Comparison of ENCODE assay signal across 12 cellular contexts in the genomic region with DNA sequence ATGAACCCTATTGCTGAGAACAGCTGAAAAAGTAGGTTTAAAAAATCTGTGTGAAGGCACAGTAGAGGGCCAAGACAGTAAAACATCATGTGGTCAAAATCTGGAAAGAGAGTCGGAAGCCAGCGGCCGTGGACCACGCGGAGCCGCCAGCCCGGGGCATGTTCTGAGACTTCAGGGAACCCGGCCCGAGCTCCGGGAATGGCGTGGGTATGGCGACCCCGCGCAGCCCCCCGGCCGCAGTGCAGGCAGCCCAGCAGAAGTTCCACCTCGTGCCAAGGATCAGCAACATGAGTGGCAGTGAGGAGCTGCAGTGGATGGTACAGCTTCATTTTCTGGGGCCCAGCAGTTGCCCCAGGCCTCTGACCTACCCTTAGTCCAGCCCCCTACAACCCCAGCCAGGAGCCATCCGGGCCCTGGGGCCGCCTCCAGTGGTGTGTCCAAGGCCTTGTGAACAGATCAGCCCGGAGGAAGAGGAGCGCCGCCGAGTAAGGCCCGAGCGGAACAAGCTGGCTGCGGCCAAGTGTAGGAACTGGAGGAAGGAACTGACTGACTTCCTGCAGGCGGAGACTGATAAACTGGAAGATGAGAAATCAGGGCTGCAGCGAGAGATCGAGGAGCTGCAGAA.
"Had no signal": no experiment of that assay in that cellular context is flagged by ENCODE, and none has a peak within 500 bp of the region (broad histone marks: within the 10 kb centered on the region; RNA-seq: fewer than 3 reads in every experiment).

No MANE protein-coding gene starts in this region.

- H3K4me3 ChIP-seq: lung, tibial nerve had no signal

- DNase-seq: activated B cell treated with CpG ODN at 0.5 μM for 24 hours; activated CD4-positive, alpha-beta T cell treated with anti-CD3 and anti-CD28 coated beads, Interleukin-2, amount 10 ng/mL, durations not matched to agents 7 days and 5 days; activated CD8-positive, alpha-beta memory T cell treated with anti-CD3 and anti-CD28 coated beads for 24 hours; activated naive CD4-positive, alpha-beta T cell treated with Interleukin-2 at 50 U/mL for 16 hours; activated naive CD8-positive, alpha-beta T cell treated with anti-CD3 and anti-CD28 coated beads, Interleukin-2, amount 50 U/mL, for 24 hours; foreskin keratinocyte; kidney; naive thymus-derived CD4-positive, alpha-beta T cell; stimulated activated CD4-positive, alpha-beta T cell treated with anti-CD3 and anti-CD28 coated beads, Interleukin-15, amount 100 ng/mL, for 24 hours; T-helper 9 cell had no signal

- H3K27ac Mint-ChIP-seq: activated B cell treated with CpG ODN at 0.5 μM for 24 hours; activated CD4-positive, alpha-beta T cell treated with anti-CD3 and anti-CD28 coated beads, Interleukin-2, amount 10 ng/mL, durations not matched to agents 7 days and 5 days; activated naive CD8-positive, alpha-beta T cell treated with anti-CD3 and anti-CD28 coated beads, Interleukin-2, amount 50 U/mL, for 24 hours; naive thymus-derived CD4-positive, alpha-beta T cell had no signal

- H3K9me3 Mint-ChIP-seq: activated naive CD8-positive, alpha-beta T cell treated with anti-CD3 and anti-CD28 coated beads, Interleukin-2, amount 50 U/mL, for 24 hours had no signal

- H3K4me3 Mint-ChIP-seq: activated B cell treated with CpG ODN at 0.5 μM for 24 hours; activated CD4-positive, alpha-beta T cell treated with anti-CD3 and anti-CD28 coated beads, Interleukin-2, amount 10 ng/mL, durations not matched to agents 7 days and 5 days; activated naive CD8-positive, alpha-beta T cell treated with anti-CD3 and anti-CD28 coated beads, Interleukin-2, amount 50 U/mL, for 24 hours; naive thymus-derived CD4-positive, alpha-beta T cell had no signal

- H3K27me3 Mint-ChIP-seq: activated B cell treated with CpG ODN at 0.5 μM for 24 hours; activated CD4-positive, alpha-beta T cell treated with anti-CD3 and anti-CD28 coated beads, Interleukin-2, amount 10 ng/mL, durations not matched to agents 7 days and 5 days; activated naive CD8-positive, alpha-beta T cell treated with anti-CD3 and anti-CD28 coated beads, Interleukin-2, amount 50 U/mL, for 24 hours; naive thymus-derived CD4-positive, alpha-beta T cell had no signal

- ATAC-seq: activated naive CD8-positive, alpha-beta T cell treated with anti-CD3 and anti-CD28 coated beads, Interleukin-2, amount 50 U/mL, for 24 hours; foreskin keratinocyte; naive thymus-derived CD4-positive, alpha-beta T cell had no signal

- H3K27me3 ChIP-seq: foreskin keratinocyte, tibial nerve had no signal

- H3K27ac ChIP-seq: foreskin keratinocyte, tibial nerve had no signal

- H3K4me1 Mint-ChIP-seq: activated B cell treated with CpG ODN at 0.5 μM for 24 hours; activated CD4-positive, alpha-beta T cell treated with anti-CD3 and anti-CD28 coated beads, Interleukin-2, amount 10 ng/mL, durations not matched to agents 7 days and 5 days; activated naive CD8-positive, alpha-beta T cell treated with anti-CD3 and anti-CD28 coated beads, Interleukin-2, amount 50 U/mL, for 24 hours had no signal

- H3K4me1 ChIP-seq: foreskin keratinocyte, tibial nerve had no signal
